Comparison of ENCODE assay signal across 12 cellular contexts in genomic region chr1:53135735-53136114, GRCh38. TPM values are rescaled to one million over a fixed set of nuclear protein-coding genes. Genes with fewer than 3 reads are reported as not detected.
DNase-seq lines count a peak whose midpoint lies in the region; ATAC-seq and TF ChIP-seq lines count a peak whose summit lies in the region.
"Had no signal": no experiment of that assay in that cellular context is flagged by ENCODE, and none has a peak within 500 bp of the region (broad histone marks: within the 10 kb centered on the region; RNA-seq: fewer than 3 reads in every experiment).

No MANE protein-coding gene starts in this region.

- CTCF ChIA-PET in CD8-positive, alpha-beta memory T cell (lab: Charles Lee): no interaction called here
- CTCF ChIA-PET in PC-3 (lab: Charles Lee): no interaction called here

- H3K9me3 ChIP-seq in CD8-positive, alpha-beta memory T cell (ENCODE audit: low read length): peaks cover 6% of the 10 kb centered on the region
- H3K9me3 ChIP-seq in PC-3 (ENCODE audit: low read length): 0 out of 2 replicates have a peak, but pooled peaks cover 3% of the 10 kb centered on the region
- H3K9me3 ChIP-seq: suprapubic skin had no signal

- peak in 3 of 5 donors; percentile 18 to 68 (median 42) for DNase-seq in CD8-positive, alpha-beta memory T cell
- peak; percentile 28 for DNase-seq in PC-3
- DNase-seq in fibroblast of gingiva (ENCODE audit: low read depth): peak; percentile 56
- DNase-seq in omental fat pad (ENCODE audit: low spot score): peak; percentile 22
- no peak for DNase-seq in mesothelial cell of epicardium (ENCODE audit: low spot score in 2 of 2, unreplicated experiment in 2 of 2)
- no peak for DNase-seq in NCI-H1930 (lab: John Stamatoyannopoulos, UW)
- DNase-seq in GM20000 (ENCODE audit: low spot score): no peak
- no peak for DNase-seq in ecto neural progenitor cell (ENCODE audit: low spot score)
- DNase-seq: DMS153; stimulated activated CD4-positive, alpha-beta T cell treated with anti-CD3 and anti-CD28 coated beads, Interleukin-4, amount 100 ng/mL, for 1 hour had no signal

- no peaks in the 10 kb centered on the region for H3F3A ChIP-seq in PC-3 (ENCODE audit: low read length, unreplicated experiment)

- H3K4me1 Mint-ChIP-seq in CD8-positive, alpha-beta memory T cell: peaks cover 15 to 19% (median 15%) of the 10 kb centered on the region in 3 donors
- H3K4me1 Mint-ChIP-seq in mesothelial cell of epicardium: peaks cover 5% of the 10 kb centered on the region

- H3K4me3 Mint-ChIP-seq in CD8-positive, alpha-beta memory T cell: peak overlapping the region in 6 of 7 donors; percentile 50 to 79 (median 60)
- H3K4me3 Mint-ChIP-seq in mesothelial cell of epicardium: no peak overlapping the region

- H3K4me1 ChIP-seq in CD8-positive, alpha-beta memory T cell (ENCODE audit: insufficient read depth, low read length): no peaks in the 10 kb centered on the region
- H3K4me1 ChIP-seq in PC-3 (ENCODE audit: insufficient read depth, low read length): peaks cover 18% of the 10 kb centered on the region

- H3K36me3 Mint-ChIP-seq in CD8-positive, alpha-beta memory T cell: peaks cover 0 to 11% (median 0%) of the 10 kb centered on the region in 3 donors
- H3K36me3 Mint-ChIP-seq in mesothelial cell of epicardium: peaks cover 5% of the 10 kb centered on the region

- no peaks in the 10 kb centered on the region for H3K27me3 ChIP-seq in CD8-positive, alpha-beta memory T cell (ENCODE audit: insufficient read depth, low read length, poor library complexity, severe bottlenecking)
- no peaks in the 10 kb centered on the region for H3K27me3 ChIP-seq in PC-3 (ENCODE audit: low read length)
- H3K27me3 ChIP-seq: suprapubic skin had no signal

- ATAC-seq in PC-3: peak; percentile 33
- peak; percentile 25 for ATAC-seq in omental fat pad (ENCODE audit: low FRiP score)

- H3K79me2 ChIP-seq in PC-3 (ENCODE audit: low read length): no peaks in the 10 kb centered on the region

- BruUV-seq in PC-3 (replicated peaks; lab: Mats Ljungman, UMichigan): no TSS peak

- no peaks in the 10 kb centered on the region for H4K20me1 ChIP-seq in PC-3 (ENCODE audit: low read length)

- H3K4me2 ChIP-seq in PC-3 (ENCODE audit: low read length): no peak overlapping the region

- H2AFZ ChIP-seq in PC-3 (ENCODE audit: low read length): no peak overlapping the region

- no peaks in the 10 kb centered on the region for H3K9me2 ChIP-seq in PC-3 (replicated peaks; ENCODE audit: low read length)

- H3K4me3 ChIP-seq in CD8-positive, alpha-beta memory T cell (ENCODE audit: low read length): no peak overlapping the region
- no peak overlapping the region for H3K4me3 ChIP-seq in PC-3 (ENCODE audit: low read length)
- H3K4me3 ChIP-seq: suprapubic skin had no signal

- no peak overlapping the region for H3K9ac ChIP-seq in PC-3 (ENCODE audit: low read length)

- intact Hi-C loops in PC-3 (cut with micrococcal nuclease): no loop called here

- TF ChIP-seq CTCF in PC-3 (conservative IDR thresholded peaks at IDR 0.05; ENCODE audit: low read depth, low read length) (no peak), omental fat pad (IDR thresholded peaks at IDR 0.05) (no peak), mesothelial cell of epicardium (IDR thresholded peaks at IDR 0.05; ENCODE audit: unreplicated experiment) (no peak), GM20000 (IDR thresholded peaks at IDR 0.05; ENCODE audit: extremely low read depth, missing control alignments) (no peak)

- no peaks in the 10 kb centered on the region for H3K27me3 Mint-ChIP-seq in CD8-positive, alpha-beta memory T cell
- H3K27me3 Mint-ChIP-seq in mesothelial cell of epicardium (ENCODE audit: low read depth): peaks cover 10% of the 10 kb centered on the region

- H3K36me3 ChIP-seq in CD8-positive, alpha-beta memory T cell (ENCODE audit: insufficient read depth, low read length): no peaks in the 10 kb centered on the region
- H3K36me3 ChIP-seq in PC-3 (ENCODE audit: low read depth, low read length): no peaks in the 10 kb centered on the region
- H3K36me3 ChIP-seq: suprapubic skin had no signal

- H3K27ac ChIP-seq in CD8-positive, alpha-beta memory T cell (ENCODE audit: low read depth, low read length): no peak overlapping the region
- no peak overlapping the region for H3K27ac ChIP-seq in PC-3 (ENCODE audit: low read length)

- H3K27ac Mint-ChIP-seq in CD8-positive, alpha-beta memory T cell: peak overlapping the region; percentile 47 to 94 (median 82)
- H3K27ac Mint-ChIP-seq in mesothelial cell of epicardium: no peak overlapping the region

- POLR2A ChIA-PET in CD8-positive, alpha-beta memory T cell (lab: Charles Lee): no interaction called here
- POLR2A ChIA-PET in PC-3 (lab: Charles Lee; ENCODE audit: unreplicated experiment): no interaction called here

- peaks cover 6 to 10% (median 9%) of the 10 kb centered on the region in 5 donors for H3K9me3 Mint-ChIP-seq in CD8-positive, alpha-beta memory T cell
- H3K9me3 Mint-ChIP-seq in mesothelial cell of epicardium: peaks cover 11% of the 10 kb centered on the region

RNA-seq across cellular contexts. Expression of gene SLC1A7, which starts 6.7 kb away (rescaled TPM):
- not detected for total RNA-seq in CD8-positive, alpha-beta memory T cell
- 0.08 TPM for polyA plus RNA-seq in CD8-positive, alpha-beta memory T cell
- total RNA-seq in PC-3 (2014; rRNA removed): 0.23 and 0.26 TPM in 2 replicates
- under 1 TPM in 3 of 4 donors, not detected in 1; 0.19 to 0.63 (median 0.48) TPM for total RNA-seq in omental fat pad
- 0.09 TPM in 1 of 3 replicates, not detected in the others for total RNA-seq in mesothelial cell of epicardium
- total RNA-seq: suprapubic skin; T-helper 2 cell treated with Interferon-gamma antibody and Interleukin-4, amounts not matched to agents 100 ng/mL and 5 ng/mL, for 36 hours had no signal

Comparison
In these comparisons a context has a peak if more than half of its experiments do, and no peak if none do; other contexts are left out.
1. DNase-seq: peak in CD8-positive, alpha-beta memory T cell (3 of 5), PC-3 (single experiment), fibroblast of gingiva (single experiment) and omental fat pad (single experiment); none in mesothelial cell of epicardium (0 of 2), NCI-H1930 (0 of 2), GM20000 (single experiment) and ecto neural progenitor cell (single experiment).